ENCODE assay signal across 17 cellular contexts in genomic region chr1:16922466-16922865, GRCh38. TPM values are rescaled to one million over a fixed set of nuclear protein-coding genes. Genes with fewer than 3 reads are reported as not detected.
DNase-seq lines count a peak whose midpoint lies in the region; TF ChIP-seq lines count a peak whose summit lies in the region.
"Had no signal": no experiment of that assay in that cellular context is flagged by ENCODE, and none has a peak within 500 bp of the region (broad histone marks: within the 10 kb centered on the region; RNA-seq: fewer than 3 reads in every experiment).

No MANE protein-coding gene starts in this region.

- peaks cover 43% of the 10 kb centered on the region for H3K4me1 ChIP-seq in BLaER1
- peaks cover 34% of the 10 kb centered on the region for H3K4me1 ChIP-seq in HUES6 (ENCODE audit: control insufficient read depth, insufficient read depth, low read length)
- H3K4me1 ChIP-seq in mesodermal cell (ENCODE audit: control insufficient read depth, insufficient read depth, low read length, poor library complexity, severe bottlenecking): peaks cover 13% of the 10 kb centered on the region
- peaks cover 0 to 13% (median 8%) of the 10 kb centered on the region in 4 donors for H3K4me1 ChIP-seq in sigmoid colon
- peaks cover 6 to 24% (median 17%) of the 10 kb centered on the region in 4 donors for H3K4me1 ChIP-seq in stomach

- TF ChIP-seq CTCF in brain (conservative IDR thresholded peaks at IDR 0.05) (no peak), sigmoid colon (IDR thresholded peaks at IDR 0.05) (no peak), stomach (IDR thresholded peaks at IDR 0.05) (no peak), foreskin fibroblast (IDR thresholded peaks at IDR 0.05; ENCODE audit: low read depth, low read length) (no peak)

- intact Hi-C loops in sigmoid colon (cut with DNase I): no loop called here
- intact Hi-C loops in stomach (cut with DNase I; ENCODE audit: low total_unique reads): no loop called here

- DNase-seq in sigmoid colon (no peak), stomach (no peak), DMS153 treated with DMSO at 0.1 percent for 48 hours (lab: John Stamatoyannopoulos, UW; ENCODE audit: unreplicated experiment) (no peak), foreskin fibroblast (no peak)
- DNase-seq: DMS153, NCI-H1417 treated with DMSO at 0.1 percent for 48 hours, upper lobe of left lung had no signal

- no peaks in the 10 kb centered on the region for H3K9me3 Mint-ChIP-seq in brain
- H3K9me3 Mint-ChIP-seq: activated naive CD4-positive, alpha-beta T cell treated with anti-CD3 and anti-CD28 coated beads, Interleukin-2, amount 50 U/mL, for 72 hours; memory B cell had no signal

- H3K4me1 Mint-ChIP-seq in brain: peaks cover 66% of the 10 kb centered on the region

- H4K20me1 ChIP-seq in BLaER1: peaks cover 40% of the 10 kb centered on the region

- no peak for TF ChIP-seq EP300 in sigmoid colon (IDR thresholded peaks at IDR 0.05)
- no peak for TF ChIP-seq EP300 in stomach (IDR thresholded peaks at IDR 0.05)

- no peaks in the 10 kb centered on the region for H3K9me3 ChIP-seq in BLaER1
- no peaks in the 10 kb centered on the region for H3K9me3 ChIP-seq in HUES6 (ENCODE audit: control insufficient read depth, insufficient read depth, low read depth, low read length)
- H3K9me3 ChIP-seq in mesodermal cell (ENCODE audit: control insufficient read depth, low read length): no peaks in the 10 kb centered on the region
- H3K9me3 ChIP-seq in sigmoid colon: no peaks in the 10 kb centered on the region
- no peaks in the 10 kb centered on the region for H3K9me3 ChIP-seq in stomach
- H3K9me3 ChIP-seq: esophagus muscularis mucosa, upper lobe of left lung had no signal

- H3K4me3 ChIP-seq in BLaER1: no peak overlapping the region
- peak overlapping the region; percentile 59 for H3K4me3 ChIP-seq in HUES6 (ENCODE audit: low read depth, low read length)
- H3K4me3 ChIP-seq in mesodermal cell (ENCODE audit: extremely low read depth, insufficient read depth, low read length, poor library complexity, severe bottlenecking): peak overlapping the region; percentile 36
- no peak overlapping the region for H3K4me3 ChIP-seq in sigmoid colon
- H3K4me3 ChIP-seq in stomach: no peak overlapping the region
- H3K4me3 ChIP-seq in foreskin fibroblast (ENCODE audit: low read depth in 1 of 2, low read length in 2 of 2): no peak overlapping the region
- H3K4me3 ChIP-seq: esophagus muscularis mucosa, hepatocyte, upper lobe of left lung had no signal

- no peaks in the 10 kb centered on the region for H3K36me3 Mint-ChIP-seq in brain
- H3K36me3 Mint-ChIP-seq: activated naive CD4-positive, alpha-beta T cell treated with anti-CD3 and anti-CD28 coated beads, Interleukin-2, amount 50 U/mL, for 72 hours had no signal

- H3K27ac Mint-ChIP-seq in brain: peak overlapping the region in 3 of 5 experiments; percentile 88 to 96 (median 94)
- H3K27ac Mint-ChIP-seq: progenitor cell of endocrine pancreas had no signal

- H3K27ac ChIP-seq in BLaER1 (no peak overlapping the region), HUES6 (ENCODE audit: low read depth, low read length) (no peak overlapping the region), mesodermal cell (ENCODE audit: low read depth, low read length, severe bottlenecking) (no peak overlapping the region), sigmoid colon (no peak overlapping the region), stomach (no peak overlapping the region)
- H3K27ac ChIP-seq: esophagus muscularis mucosa, hepatocyte, upper lobe of left lung had no signal

- H3K27me3 Mint-ChIP-seq in brain: peaks cover 3% of the 10 kb centered on the region
- H3K27me3 Mint-ChIP-seq: memory B cell, progenitor cell of endocrine pancreas had no signal

- no peaks in the 10 kb centered on the region for H3K27me3 ChIP-seq in BLaER1
- H3K27me3 ChIP-seq in HUES6 (ENCODE audit: control insufficient read depth, insufficient read depth, low read length): no peaks in the 10 kb centered on the region
- peaks cover 0 to 9% (median 0%) of the 10 kb centered on the region in 3 donors for H3K27me3 ChIP-seq in sigmoid colon
- H3K27me3 ChIP-seq in stomach: peaks cover 0 to 18% (median 7%) of the 10 kb centered on the region in 3 donors
- H3K27me3 ChIP-seq: hepatocyte had no signal

- 95% methylated on average over 9 to 10 of the region's 10 CpGs for WGBS in mesodermal cell (ENCODE audit: insufficient coverage in 2 of 2), 2 experiments
- 92 to 95% methylated on average over 10 of the region's 10 CpGs for WGBS in sigmoid colon, 2 donors
- WGBS in stomach, 5 donors: 78 to 91% (median 89%) methylated on average over 10 of the region's 10 CpGs

- TF ChIP-seq POLR2A in sigmoid colon (IDR thresholded peaks at IDR 0.05) (no peak), stomach (IDR thresholded peaks at IDR 0.05) (no peak)

- H3K36me3 ChIP-seq in BLaER1 (no peaks in the 10 kb centered on the region), HUES6 (ENCODE audit: control insufficient read depth, insufficient read depth, low read length) (peaks cover 13% of the 10 kb centered on the region; the same call in 1 of the 2 replicates), mesodermal cell (ENCODE audit: control insufficient read depth, insufficient read depth, low read length) (no peaks in the 10 kb centered on the region), sigmoid colon (no peaks in the 10 kb centered on the region), stomach (peaks cover 0 to 14% (median 0%) of the 10 kb centered on the region in 4 donors)
- H3K36me3 ChIP-seq: upper lobe of left lung had no signal

- H3K4me2 ChIP-seq in BLaER1: peak overlapping the region; percentile 84

- H3K4me3 Mint-ChIP-seq in brain: peak overlapping the region; percentile 79 to 88 (median 85)

- peak overlapping the region; percentile 51; the same call in 1 of the 2 replicates for H3K9ac ChIP-seq in BLaER1
- H3K9ac ChIP-seq in HUES6 (ENCODE audit: low read length): peak overlapping the region; percentile 5

RNA-seq across cellular contexts. Expression of gene CROCC, which starts 0.7 kb away (rescaled TPM):
- polyA plus RNA-seq in brain (ENCODE audit: insufficient read depth, low read depth, low replicate concordance): 29.1 TPM
- 16.8 TPM for polyA plus RNA-seq in mesodermal cell (2013, experiment 1 of 2)
- polyA plus RNA-seq in mesodermal cell (2013, experiment 2 of 2): 14.4 TPM
- 10 to 100 TPM; 11.4 to 25.5 (median 20.3) TPM for total RNA-seq in sigmoid colon
- 10 to 100 TPM in 1 of 3 donors, 1 to 10 TPM in 2; 3.5 to 24.3 (median 7.8) TPM for polyA plus RNA-seq in sigmoid colon
- 100 to 1,000 TPM in 1 of 5 donors, 10 to 100 TPM in 4; 14.0 to 942 (median 49.1) TPM for total RNA-seq in stomach
- polyA plus RNA-seq in stomach: 10 to 100 TPM; 17.0 to 27.1 (median 26.2) TPM

RNA-seq across cellular contexts. Expression of gene RNU1-2, which starts 26.7 kb away (rescaled TPM):
- not detected for polyA plus RNA-seq in brain (ENCODE audit: insufficient read depth, low read depth, low replicate concordance)
- 6,211 TPM for polyA plus RNA-seq in mesodermal cell (2013, experiment 1 of 2)
- polyA plus RNA-seq in mesodermal cell (2013, experiment 2 of 2): 13,330 TPM
- total RNA-seq in sigmoid colon: under 1 TPM; under 0.01 TPM
- polyA plus RNA-seq in sigmoid colon: not detected
- total RNA-seq in stomach: 1,000 to 10,000 TPM in 1 of 5 donors, under 1 TPM in 4; under 0.01 to 9,966 (median under 0.01) TPM
- polyA plus RNA-seq in stomach: not detected
- polyA plus RNA-seq: hepatocyte had no signal

RNA-seq across cellular contexts. Expression of gene MFAP2, which starts 58.0 kb away (rescaled TPM):
- 162 TPM for polyA plus RNA-seq in brain (ENCODE audit: insufficient read depth, low read depth, low replicate concordance)
- 238 TPM for polyA plus RNA-seq in mesodermal cell (2013, experiment 1 of 2)
- polyA plus RNA-seq in mesodermal cell (2013, experiment 2 of 2): 182 TPM
- 10 to 100 TPM in 3 of 4 donors, 1 to 10 TPM in 1; 7.1 to 26.6 (median 14.1) TPM for total RNA-seq in sigmoid colon
- 1 to 10 TPM in 2 of 3 donors, not detected in 1; 3.6 to 7.4 TPM for polyA plus RNA-seq in sigmoid colon
- total RNA-seq in stomach: 10 to 100 TPM in 1 of 5 donors, 1 to 10 TPM in 3, not detected in 1; 5.5 to 31.5 (median 9.3) TPM
- polyA plus RNA-seq in stomach: 10 to 100 TPM in 1 of 3 donors, 1 to 10 TPM in 2; 2.7 to 10.8 (median 4.2) TPM
- total RNA-seq: activated CD8-positive, alpha-beta memory T cell treated with anti-CD3 and anti-CD28 coated beads for 36 hours had no signal

Comparison
In these comparisons a context has a peak if more than half of its experiments do, and no peak if none do; other contexts are left out.
1. H3K4me3 ChIP-seq: peak in HUES6 (single experiment) and mesodermal cell (single experiment); none in BLaER1 (single experiment), sigmoid colon (0 of 4), stomach (0 of 4) and foreskin fibroblast (0 of 2).
2. RNA of gene RNU1-2, which starts 26.7 kb away (polyA plus RNA-seq): not detected in brain (single experiment); not detected in sigmoid colon and not detected in stomach; every median in the first group is over 10 times any median in the second.
3. RNA of gene MFAP2, which starts 58.0 kb away (polyA plus RNA-seq): 162 TPM in brain (single experiment); 2.7 to 10.8 TPM in stomach and 3.6 to 7.4 TPM in sigmoid colon; every median in the first group is over 10 times any median in the second.